ENCODE assay signal across 8 cellular contexts in genomic region chr2:118032169-118033013, GRCh38. TPM values are rescaled to one million over a fixed set of nuclear protein-coding genes. Genes with fewer than 3 reads are reported as not detected.
DNase-seq lines count a peak whose midpoint lies in the region; ATAC-seq and TF ChIP-seq lines count a peak whose summit lies in the region.

No MANE protein-coding gene starts in this region.

- no peak for TF ChIP-seq POLR2A in adrenal gland (IDR thresholded peaks at IDR 0.05)

- WGBS in adrenal gland, 4 donors: 30 to 40% (median 36%) methylated on average over 4 of the region's 4 CpGs

- H3K27me3 ChIP-seq in OCI-LY3 (ENCODE audit: low read depth, low read length) (0 out of 2 replicates have a peak, but pooled peaks cover 4% of the 10 kb centered on the region), adrenal gland (peaks cover 11% of the 10 kb centered on the region)

- DNase-seq in Daoy (ENCODE audit: low read depth) (peak; percentile 37), adrenal gland (peak; percentile 20 to 69 (median 39)), iPS-NIHi11 (ENCODE audit: low spot score) (peak; percentile 58), COR-L47 (lab: John Stamatoyannopoulos, UW) (no peak)
- peak; percentile 41 for DNase-seq in stimulated activated CD4-positive, alpha-beta T cell treated with anti-CD3 and anti-CD28 coated beads, Interleukin-4, amount 100 ng/mL, for 24 hours

- no peak overlapping the region for H3K4me3 ChIP-seq in OCI-LY3 (ENCODE audit: low read length)
- no peak overlapping the region for H3K4me3 ChIP-seq in adrenal gland

- no peak overlapping the region for H3K9ac ChIP-seq in OCI-LY3 (ENCODE audit: low read length)

- peak overlapping the region; percentile 23 for H3K4me2 ChIP-seq in OCI-LY3 (ENCODE audit: low read length)

- H2AFZ ChIP-seq in OCI-LY3 (ENCODE audit: low read depth, low read length): no peak overlapping the region

- H4K20me1 ChIP-seq in OCI-LY3 (ENCODE audit: insufficient read depth, low read length): no peaks in the 10 kb centered on the region

- peak; percentile 99 for ATAC-seq in GM19351 (IDR thresholded peaks at IDR 0.05; ENCODE audit: unreplicated experiment)
- ATAC-seq in HG03280 (IDR thresholded peaks at IDR 0.05; ENCODE audit: unreplicated experiment): peak; percentile 92

- TF ChIP-seq CTCF in OCI-LY3 (IDR thresholded peaks at IDR 0.05; ENCODE audit: low read depth, low read length) (peak; percentile 87), adrenal gland (IDR thresholded peaks at IDR 0.05) (peak; percentile 48 to 86 (median 72))

- H3K36me3 ChIP-seq in OCI-LY3 (replicated peaks; ENCODE audit: low read depth, low read length) (no peaks in the 10 kb centered on the region), adrenal gland (replicated peaks in 1 of 2) (no peaks in the 10 kb centered on the region)

- H3K9me3 ChIP-seq in OCI-LY3 (ENCODE audit: insufficient read depth, low read length) (no peaks in the 10 kb centered on the region), adrenal gland (replicated peaks in 1 of 3) (peaks cover 0 to 4% (median 0%) of the 10 kb centered on the region in 3 donors)

- H3K79me2 ChIP-seq in OCI-LY3 (ENCODE audit: low read length): no peaks in the 10 kb centered on the region

- no peak overlapping the region for H3K27ac ChIP-seq in OCI-LY3 (ENCODE audit: low read length)
- no peak overlapping the region for H3K27ac ChIP-seq in adrenal gland

- H3K4me1 ChIP-seq in OCI-LY3 (ENCODE audit: low read length): peaks cover 28% of the 10 kb centered on the region
- H3K4me1 ChIP-seq in adrenal gland (replicated peaks in 1 of 2): no peaks in the 10 kb centered on the region

- intact Hi-C loops in adrenal gland (cut with DNase I): no loop called here

RNA-seq across cellular contexts. Expression of gene CCDC93, which starts 18.5 kb away (rescaled TPM):
- total RNA-seq in Daoy (2014; rRNA removed; shearing (Covaris generic)): 19.3 and 19.9 TPM in 2 replicates
- 10 to 100 TPM; 20.4 to 50.6 (median 34.6) TPM for total RNA-seq in adrenal gland
- polyA plus RNA-seq in adrenal gland: 10 to 100 TPM; 10.9 to 32.4 (median 14.4) TPM

RNA-seq across cellular contexts. Expression of gene INSIG2, which starts 55.9 kb away (rescaled TPM):
- total RNA-seq in Daoy (2014; rRNA removed; shearing (Covaris generic)): 7.8 and 20.5 TPM in 2 replicates
- total RNA-seq in adrenal gland: 10 to 100 TPM in 4 of 8 donors, 1 to 10 TPM in 4; 5.1 to 18.2 (median 9.5) TPM
- polyA plus RNA-seq in adrenal gland: 10 to 100 TPM in 1 of 3 donors, 1 to 10 TPM in 2; 5.1 to 17.9 (median 6.8) TPM
